Comparison of ENCODE assay signal across 12 cellular contexts in the genomic region with DNA sequence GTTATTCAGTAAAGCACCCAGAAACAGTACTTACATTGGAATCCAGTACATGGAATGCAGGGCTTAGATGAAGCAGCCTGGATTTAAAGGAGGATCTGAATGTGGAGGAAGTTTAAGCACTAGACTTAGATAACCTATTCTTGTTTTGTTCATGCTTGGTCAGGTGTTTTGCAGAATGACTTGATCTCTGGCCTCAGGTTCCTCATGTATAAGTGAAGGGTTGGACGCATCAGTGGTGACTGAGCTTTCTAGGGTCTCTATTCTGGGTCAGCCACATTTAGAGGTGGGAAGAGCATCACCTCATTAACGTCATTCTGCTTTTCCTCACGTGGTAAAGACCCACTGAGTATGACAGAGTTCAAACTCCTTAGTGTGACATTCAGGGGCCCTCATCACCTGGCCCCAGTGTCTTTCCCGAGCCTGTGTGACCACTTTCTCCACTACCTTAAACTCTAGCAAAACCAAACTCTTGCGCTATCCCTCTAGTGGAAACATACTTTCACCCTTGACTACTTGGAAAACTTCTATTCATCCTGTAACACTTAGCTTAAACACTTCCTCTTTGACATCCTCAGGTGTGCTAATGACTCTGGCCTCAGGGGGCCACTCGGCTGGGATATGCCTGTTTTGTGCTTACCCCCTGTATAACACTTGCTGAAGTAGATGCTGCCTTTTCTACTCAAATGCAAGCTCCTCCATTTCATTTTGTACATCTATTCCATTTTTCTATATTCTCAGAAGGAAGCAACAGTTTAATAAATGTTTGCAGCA. TPM values are rescaled to one million over a fixed set of nuclear protein-coding genes. Genes with fewer than 3 reads are reported as not detected.
DNase-seq lines count a peak whose midpoint lies in the region; ATAC-seq, FAIRE-seq and TF ChIP-seq lines count a peak whose summit lies in the region.
"Had no signal": no experiment of that assay in that cellular context is flagged by ENCODE, and none has a peak within 500 bp of the region (broad histone marks: within the 10 kb centered on the region; RNA-seq: fewer than 3 reads in every experiment).

No MANE protein-coding gene starts in this region.

- H3K9me3 ChIP-seq in neural progenitor cell (ENCODE audit: low read depth) (no peaks in the 10 kb centered on the region), kidney (ENCODE audit: control insufficient read depth in 1 of 2, low read length in 2 of 2) (no peaks in the 10 kb centered on the region)

- H3K36me3 Mint-ChIP-seq in activated B cell treated with CpG ODN at 0.5 μM for 24 hours (ENCODE audit: low read depth) (no peaks in the 10 kb centered on the region), neural progenitor cell (no peaks in the 10 kb centered on the region)

- H3K27me3 Mint-ChIP-seq in activated B cell treated with CpG ODN at 0.5 μM for 24 hours (peaks cover 23% of the 10 kb centered on the region), neural progenitor cell (ENCODE audit: insufficient read depth, low read depth) (peaks cover 5% of the 10 kb centered on the region)

- H3K9me3 Mint-ChIP-seq in activated B cell treated with CpG ODN at 0.5 μM for 24 hours (peaks cover 9% of the 10 kb centered on the region), neural progenitor cell (peaks cover 20% of the 10 kb centered on the region)
- H3K9me3 Mint-ChIP-seq: activated T-helper 2 cell treated with anti-CD3 and anti-CD28 coated beads, Interferon-gamma antibody, Interleukin-2, Interleukin-4, amounts not matched to agents 10 μg/mL and 5 μg/mL and 100 μg/mL, durations not matched to agents 14 hours and 24 hours and 36 hours had no signal

- no peaks in the 10 kb centered on the region for H3K79me2 ChIP-seq in neural progenitor cell (ENCODE audit: low read depth)

- H3K4me1 Mint-ChIP-seq in activated B cell treated with CpG ODN at 0.5 μM for 24 hours (peaks cover 20% of the 10 kb centered on the region), neural progenitor cell (no peaks in the 10 kb centered on the region)
- H3K4me1 Mint-ChIP-seq: central memory CD8-positive, alpha-beta T cell had no signal

- ATAC-seq in GM18870 (IDR thresholded peaks at IDR 0.05; ENCODE audit: unreplicated experiment) (peak; percentile 52), HG02642 (IDR thresholded peaks at IDR 0.05; ENCODE audit: poor library complexity, unreplicated experiment) (peak; percentile 41), activated B cell treated with CpG ODN at 0.5 μM for 24 hours (ENCODE audit: low read depth) (peak; percentile 31), HG02970 (IDR thresholded peaks at IDR 0.05; ENCODE audit: low FRiP score, unreplicated experiment) (no peak)

- FAIRE-seq in kidney (lab: Jason Lieb, UNC), result no peak

- H3K4me3 ChIP-seq in neural progenitor cell (no peak overlapping the region), kidney (ENCODE audit: low read length in 2 of 2) (no peak overlapping the region)
- H3K4me3 ChIP-seq: SJCRH30 had no signal

- CTCF ChIA-PET in activated B cell treated with CpG ODN at 0.5 μM for 24 hours (lab: Charles Lee), result interaction anchor here (1.3 kb wide), 1 partner anchor 16 kb away, joined by 3 read pairs; no protein-coding TSS in a partner anchor

- DNase-seq in activated B cell treated with CpG ODN at 0.5 μM for 24 hours (no peak), neural progenitor cell (ENCODE audit: low spot score) (peak; percentile 8), DMS 273 treated with DMSO at 0.1 percent for 48 hours (lab: John Stamatoyannopoulos, UW) (no peak), hepatic stellate cell (ENCODE audit: low spot score) (no peak), kidney (no peak)
- DNase-seq: NCI-H524 treated with DMSO at 0.1 percent for 48 hours, SJCRH30 had no signal

- POLR2A ChIA-PET in activated B cell treated with CpG ODN at 0.5 μM for 24 hours (lab: Charles Lee), result no interaction called here

- H4K20me1 ChIP-seq in neural progenitor cell (ENCODE audit: low read depth), result no peaks in the 10 kb centered on the region

- no peak overlapping the region for H3K27ac ChIP-seq in neural progenitor cell
- no peak overlapping the region for H3K27ac ChIP-seq in kidney (ENCODE audit: low read depth in 2 of 2, low read length in 2 of 2)
- H3K27ac ChIP-seq: SJCRH30 had no signal

- H3K4me3 Mint-ChIP-seq in activated B cell treated with CpG ODN at 0.5 μM for 24 hours, result no peak overlapping the region
- H3K4me3 Mint-ChIP-seq in neural progenitor cell, result no peak overlapping the region
- H3K4me3 Mint-ChIP-seq: central memory CD8-positive, alpha-beta T cell had no signal

- H3K4me1 ChIP-seq in neural progenitor cell, result no peaks in the 10 kb centered on the region
- no peaks in the 10 kb centered on the region for H3K4me1 ChIP-seq in kidney (ENCODE audit: control insufficient read depth in 1 of 2, insufficient read depth in 1 of 2, low read depth in 1 of 2, low read length in 2 of 2)
- H3K4me1 ChIP-seq: SJCRH30 had no signal

- H2AFZ ChIP-seq in neural progenitor cell (replicated peaks), result peak overlapping the region; percentile 87

- no peak overlapping the region for H3K9ac ChIP-seq in neural progenitor cell
- no peak overlapping the region for H3K9ac ChIP-seq in kidney (ENCODE audit: low read length in 2 of 2)

- H3K4me2 ChIP-seq in neural progenitor cell, result no peak overlapping the region

- no peaks in the 10 kb centered on the region for H3K36me3 ChIP-seq in neural progenitor cell
- no peaks in the 10 kb centered on the region for H3K36me3 ChIP-seq in kidney (ENCODE audit: control insufficient read depth in 1 of 2, insufficient read depth in 2 of 2, low read length in 2 of 2)
- H3K36me3 ChIP-seq: SJCRH30 had no signal

- no peak overlapping the region for H3K27ac Mint-ChIP-seq in activated B cell treated with CpG ODN at 0.5 μM for 24 hours
- no peak overlapping the region for H3K27ac Mint-ChIP-seq in neural progenitor cell
- H3K27ac Mint-ChIP-seq: activated T-helper 2 cell treated with anti-CD3 and anti-CD28 coated beads, Interferon-gamma antibody, Interleukin-2, Interleukin-4, amounts not matched to agents 10 μg/mL and 5 μg/mL and 100 μg/mL, durations not matched to agents 14 hours and 24 hours and 36 hours had no signal

- H3F3A ChIP-seq in neural progenitor cell (ENCODE audit: low read depth), result no peaks in the 10 kb centered on the region

- TF ChIP-seq CTCF in activated B cell treated with CpG ODN at 0.5 μM for 24 hours (IDR thresholded peaks at IDR 0.05) (no peak), neural progenitor cell (IDR thresholded peaks at IDR 0.05) (no peak), kidney (IDR thresholded peaks at IDR 0.05; ENCODE audit: borderline replicate concordance, extremely low read depth, insufficient read depth) (no peak)

- peaks cover 11% of the 10 kb centered on the region for H3K27me3 ChIP-seq in neural progenitor cell
- H3K27me3 ChIP-seq: SJCRH30 had no signal

- intact Hi-C loops in activated B cell treated with CpG ODN at 0.5 μM for 24 hours (cut with micrococcal nuclease), result loop anchor here (1.0 kb wide), 1 partner anchor 22 kb away; no protein-coding TSS in a partner anchor
- intact Hi-C loops in kidney (cut with DNase I), result no loop called here

RNA-seq across cellular contexts. Expression of a gene that starts 0.9 kb away (rescaled TPM):
- total RNA-seq in activated B cell treated with CpG ODN at 0.5 μM for 24 hours, result 0.44 and 0.49 TPM in 2 replicates
- 0.03 TPM in 1 of 2 replicates, not detected in the other for total RNA-seq in neural progenitor cell (ENCODE audit: low replicate concordance)
- total RNA-seq in kidney, result 0.50 TPM
- polyA plus RNA-seq in kidney (ENCODE audit: insufficient read depth, low read depth, low replicate concordance), result not detected
- total RNA-seq: activated T-helper 2 cell treated with anti-CD3 and anti-CD28 coated beads, Interferon-gamma antibody, Interleukin-2, Interleukin-4, amounts not matched to agents 10 μg/mL and 5 μg/mL and 100 μg/mL, durations not matched to agents 14 hours and 24 hours and 36 hours; SJCRH30 had no signal

RNA-seq across cellular contexts. Expression of a gene that starts 58.4 kb away (rescaled TPM):
- 31.2 and 31.8 TPM in 2 replicates for total RNA-seq in activated B cell treated with CpG ODN at 0.5 μM for 24 hours
- total RNA-seq in neural progenitor cell (ENCODE audit: low replicate concordance), result not detected in 2 replicates
- 160 TPM for total RNA-seq in kidney
- 207 TPM for polyA plus RNA-seq in kidney (ENCODE audit: insufficient read depth, low read depth, low replicate concordance)

RNA-seq across cellular contexts. Expression of a gene that starts 58.5 kb away (rescaled TPM):
- total RNA-seq in activated B cell treated with CpG ODN at 0.5 μM for 24 hours (26.9 and 32.6 TPM in 2 replicates), neural progenitor cell (ENCODE audit: low replicate concordance) (0.13 TPM in 1 of 2 replicates, not detected in the other), kidney (17.1 TPM)
- 22.1 TPM for polyA plus RNA-seq in kidney (ENCODE audit: insufficient read depth, low read depth, low replicate concordance)

Comparison
In these comparisons a context has a peak if more than half of its experiments do, and no peak if none do; other contexts are left out.
1. RNA of a gene that starts 58.4 kb away (total RNA-seq): 160 TPM in kidney (single experiment) and 31.2 to 31.8 TPM in activated B cell treated with CpG ODN at 0.5 μM for 24 hours; not detected in neural progenitor cell; every median in the first group is over 10 times any median in the second.
2. RNA of a gene that starts 58.5 kb away (total RNA-seq): 26.9 to 32.6 TPM in activated B cell treated with CpG ODN at 0.5 μM for 24 hours and 17.1 TPM in kidney (single experiment); 0.13 TPM in neural progenitor cell; every median in the first group is over 10 times any median in the second.